In the genomic region with DNA sequence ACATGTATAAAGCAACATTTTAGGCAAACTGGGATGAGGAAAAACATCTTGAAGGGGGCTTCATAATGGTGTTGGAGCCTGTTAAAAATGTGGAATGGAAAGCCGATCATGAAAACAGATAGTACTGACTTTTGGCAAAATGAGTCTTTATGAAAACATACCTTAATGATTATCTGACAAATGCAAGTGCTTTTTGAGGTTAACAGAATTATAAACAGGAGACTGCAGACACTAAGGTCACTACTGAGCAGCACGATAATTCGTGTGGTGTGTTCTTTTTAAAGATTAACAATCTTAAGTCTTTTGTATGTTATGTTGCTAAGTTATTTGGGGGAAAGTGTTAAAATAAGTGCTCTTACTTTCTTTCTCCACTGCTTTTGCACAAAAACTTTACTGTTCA, we compare ENCODE assay signal across 12 cellular contexts.
"Had no signal": no experiment of that assay in that cellular context is flagged by ENCODE, and none has a peak within 500 bp of the region (broad histone marks: within the 10 kb centered on the region; RNA-seq: fewer than 3 reads in every experiment).

No MANE protein-coding gene starts in this region.

- H3K27ac ChIP-seq: body of pancreas, colonic mucosa, gastrocnemius medialis, lower lobe of right lung, thoracic aorta had no signal

- DNase-seq: activated CD4-positive, alpha-beta T cell treated with anti-CD3 and anti-CD28 coated beads, Interleukin-2, amount 50 U/mL, for 4 hours; activated gamma-delta T cell; caudate nucleus; colonic mucosa; gastrocnemius medialis; lower lobe of right lung; occipital lobe; stimulated activated naive B cell treated with anti-CD40 and anti-IgM and Interleukin-4, amounts not matched to agents 10 μg/mL and 1 μg/mL and 100 μg/mL, for 72 hours had no signal

- H3K9me3 ChIP-seq: body of pancreas, colonic mucosa, gastrocnemius medialis had no signal

- H3K4me3 ChIP-seq: body of pancreas, colonic mucosa, gastrocnemius medialis, heart right ventricle, lower lobe of right lung had no signal

- ATAC-seq: body of pancreas, esophagus mucosa, gastrocnemius medialis had no signal

- H3K27me3 ChIP-seq: body of pancreas, colonic mucosa, gastrocnemius medialis, heart right ventricle had no signal

- H3K36me3 ChIP-seq: colonic mucosa, gastrocnemius medialis, heart right ventricle, lower lobe of right lung, thoracic aorta had no signal
